ENCODE assay signal across 10 cellular contexts in the genomic region with DNA sequence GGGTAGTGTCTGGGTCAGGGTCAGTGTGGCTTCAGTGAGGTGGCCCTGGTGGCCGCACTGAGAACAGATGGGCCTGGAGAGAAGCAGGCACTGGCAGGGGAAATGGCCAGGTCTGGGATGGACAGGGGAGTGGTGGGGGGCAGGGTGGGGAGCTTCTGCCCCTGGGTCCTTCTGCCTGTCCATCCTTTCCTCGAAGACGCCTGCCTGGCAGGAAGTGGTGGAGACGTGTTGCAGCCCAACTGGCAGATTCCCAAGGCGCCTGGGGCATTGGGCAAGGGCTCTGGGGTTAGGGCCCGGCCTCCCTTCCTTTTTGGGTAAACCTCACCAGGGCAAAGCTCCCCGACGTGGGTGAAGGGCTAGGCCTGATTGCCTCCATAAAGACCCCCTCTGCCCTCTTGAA. TPM values are rescaled to one million over a fixed set of nuclear protein-coding genes. Genes with fewer than 3 reads are reported as not detected.
DNase-seq lines count a peak whose midpoint lies in the region; ATAC-seq and TF ChIP-seq lines count a peak whose summit lies in the region.
"Had no signal": no experiment of that assay in that cellular context is flagged by ENCODE, and none has a peak within 500 bp of the region (broad histone marks: within the 10 kb centered on the region; RNA-seq: fewer than 3 reads in every experiment).

No MANE protein-coding gene starts in this region.

- H3K9me3 ChIP-seq in upper lobe of right lung, result no peaks in the 10 kb centered on the region

- no peaks in the 10 kb centered on the region for H3K36me3 ChIP-seq in upper lobe of right lung

- peak overlapping the region; percentile 24 for H3K27ac ChIP-seq in upper lobe of right lung

- TF ChIP-seq CTCF in cardiac fibroblast (IDR thresholded peaks at IDR 0.05; ENCODE audit: low read depth, low read length) (no peak), upper lobe of right lung (IDR thresholded peaks at IDR 0.05) (no peak)

- peak; percentile 68 for ATAC-seq in upper lobe of right lung
- ATAC-seq in GM19328 (IDR thresholded peaks at IDR 0.05; ENCODE audit: unreplicated experiment), result no peak

- H3K4me3 ChIP-seq in cardiac fibroblast (replicated peaks in 1 of 2; ENCODE audit: low read depth in 2 of 2, low read length in 2 of 2) (no peak overlapping the region), upper lobe of right lung (no peak overlapping the region)

- peaks cover 30% of the 10 kb centered on the region for H3K4me1 ChIP-seq in upper lobe of right lung

- DNase-seq in SIG-M5 treated with dmso at 0.1 percent for 504 hours (lab: John Stamatoyannopoulos, UW; ENCODE audit: unreplicated experiment), result peak; percentile 37
- DNase-seq in SIG-M5 (lab: John Stamatoyannopoulos, UW), result no peak
- DNase-seq in cardiac fibroblast (ENCODE audit: low read depth in 2 of 2), result peak; percentile 49 to 66
- DNase-seq in medulla oblongata (ENCODE audit: extremely low spot score), result peak; percentile 70
- DNase-seq in upper lobe of right lung, result peak; percentile 89
- DNase-seq in germinal center (ENCODE audit: low spot score), result no peak
- DNase-seq in NCI-H2029 (lab: John Stamatoyannopoulos, UW), result no peak
- DNase-seq: NCI-H1417 treated with DMSO at 0.1 percent for 48 hours, T-helper 9 cell had no signal

- intact Hi-C loops in upper lobe of right lung (cut with DNase I), result no loop called here

- no peaks in the 10 kb centered on the region for H3K27me3 ChIP-seq in upper lobe of right lung

RNA-seq across cellular contexts. Expression of a gene that starts 10.4 kb away (rescaled TPM):
- total RNA-seq in upper lobe of right lung, result 64.0 TPM

Comparison
In these comparisons a context has a peak if more than half of its experiments do, and no peak if none do; other contexts are left out.
1. DNase-seq: peak in SIG-M5 treated with dmso at 0.1 percent for 504 hours (single experiment), cardiac fibroblast (2 of 2), medulla oblongata (single experiment) and upper lobe of right lung (single experiment); none in SIG-M5 (single experiment), germinal center (single experiment) and NCI-H2029 (single experiment).